In genomic region chr5:84693256-84693655, GRCh38 we compare ENCODE assay signal across 19 cellular contexts.
A peak's percentile ranks its signal among the peaks of the same experiment; 100 is the strongest.
DNase-seq lines count a peak whose midpoint lies in the region; ATAC-seq and TF ChIP-seq lines count a peak whose summit lies in the region.
"Had no signal": no experiment of that assay in that cellular context is flagged by ENCODE, and none has a peak within 500 bp of the region (broad histone marks: within the 10 kb centered on the region; RNA-seq: fewer than 3 reads in every experiment).

No MANE protein-coding gene starts in this region.

- ATAC-seq in PC-3 (no peak), GM21447 (IDR thresholded peaks at IDR 0.05; ENCODE audit: unreplicated experiment) (no peak)
- ATAC-seq: A549, HepG2 had no signal

- POLR2A ChIA-PET in PC-3 (lab: Charles Lee; ENCODE audit: unreplicated experiment), result no interaction called here

- H3K27me3 ChIP-seq in PC-3 (ENCODE audit: low read length), result no peaks in the 10 kb centered on the region
- H3K27me3 ChIP-seq in layer of hippocampus (ENCODE audit: control insufficient read depth, insufficient read depth, low read length), result no peaks in the 10 kb centered on the region
- H3K27me3 ChIP-seq: BLaER1 treated with 17β-estradiol and CSF1 and Interleukin-3, amounts not matched to agents 10 nM and 100 nM; SJCRH30 had no signal

- TF ChIP-seq CTCF in PC-3 (conservative IDR thresholded peaks at IDR 0.05; ENCODE audit: low read depth, low read length) (no peak), astrocyte of the spinal cord (IDR thresholded peaks at IDR 0.05; ENCODE audit: low read depth, low read length) (no peak)

- peaks cover 32% of the 10 kb centered on the region for H3K4me1 ChIP-seq in PC-3 (ENCODE audit: insufficient read depth, low read length)
- H3K4me1 ChIP-seq: A549; BLaER1 treated with 17β-estradiol and CSF1 and Interleukin-3, amounts not matched to agents 10 nM and 100 nM had no signal

- no peaks in the 10 kb centered on the region for H3K36me3 ChIP-seq in PC-3 (ENCODE audit: low read depth, low read length)
- H3K36me3 ChIP-seq: BLaER1 treated with 17β-estradiol and CSF1 and Interleukin-3, amounts not matched to agents 10 nM and 100 nM; SJCRH30 had no signal

- intact Hi-C loops in PC-3 (cut with micrococcal nuclease), result no loop called here

- in situ Hi-C loops in astrocyte of the spinal cord (cut with HindIII; ENCODE audit: low sequenced_read_pairs), result no loop called here

- DNase-seq in PC-3, result peak; percentile 41
- peak; percentile 64 for DNase-seq in astrocyte of the spinal cord (ENCODE audit: low read depth, low spot score)
- no peak for DNase-seq in cortex of kidney (lab: John Stamatoyannopoulos, UW)
- DNase-seq in AG08395 (ENCODE audit: low spot score), result no peak
- DNase-seq: CD8-positive, alpha-beta memory T cell; KBM-7; NCI-H1417 treated with DMSO at 0.1 percent for 48 hours; NCI-H187 treated with DMSO at 0.1 percent for 48 hours; NCI-H2227 treated with DMSO at 0.1 percent for 48 hours; NCI-H510A treated with DMSO at 0.1 percent for 48 hours; NCI-H774; PC-9; SJCRH30 had no signal

- H3K27ac ChIP-seq in PC-3 (ENCODE audit: low read length) (peak overlapping the region; percentile 30), layer of hippocampus (ENCODE audit: low read depth, low read length) (peak overlapping the region; percentile 68), temporal lobe (ENCODE audit: low read depth, low read length) (peak overlapping the region; percentile 73)
- H3K27ac ChIP-seq: A549; BLaER1 treated with 17β-estradiol and CSF1 and Interleukin-3, amounts not matched to agents 10 nM and 100 nM; PC-9; SJCRH30 had no signal

- H3K4me3 ChIP-seq in PC-3 (ENCODE audit: low read length) (no peak overlapping the region), astrocyte of the spinal cord (ENCODE audit: low read depth, low read length) (no peak overlapping the region)
- H3K4me3 ChIP-seq: A549; BLaER1 treated with 17β-estradiol and CSF1 and Interleukin-3, amounts not matched to agents 10 nM and 100 nM; PC-9; SJCRH30 had no signal

- peak overlapping the region; percentile 28; the same call in 1 of the 2 replicates for H3K4me2 ChIP-seq in PC-3 (ENCODE audit: low read length)
- H3K4me2 ChIP-seq: A549; BLaER1 treated with 17β-estradiol and CSF1 and Interleukin-3, amounts not matched to agents 10 nM and 100 nM; PC-9 had no signal

- H3K9me3 ChIP-seq in PC-3 (ENCODE audit: low read length), result no peaks in the 10 kb centered on the region
- H3K9me3 ChIP-seq: A549 had no signal

- H3K9ac ChIP-seq in PC-3 (ENCODE audit: low read length), result no peak overlapping the region
- H3K9ac ChIP-seq: BLaER1 treated with 17β-estradiol and CSF1 and Interleukin-3, amounts not matched to agents 10 nM and 100 nM had no signal

- BruUV-seq in PC-3 (replicated peaks; lab: Mats Ljungman, UMichigan), result no TSS peak

- H3F3A ChIP-seq in PC-3 (ENCODE audit: low read length, unreplicated experiment), result peaks cover under 1% of the 10 kb centered on the region

- no peaks in the 10 kb centered on the region for H3K79me2 ChIP-seq in PC-3 (ENCODE audit: low read length)

- H2AFZ ChIP-seq in PC-3 (ENCODE audit: low read length), result no peak overlapping the region
- H2AFZ ChIP-seq: PC-9 had no signal

- CTCF ChIA-PET in PC-3 (lab: Charles Lee), result no interaction called here

- no peaks in the 10 kb centered on the region for H3K9me2 ChIP-seq in PC-3 (replicated peaks; ENCODE audit: low read length)

- no peaks in the 10 kb centered on the region for H4K20me1 ChIP-seq in PC-3 (ENCODE audit: low read length)
- H4K20me1 ChIP-seq: BLaER1 treated with 17β-estradiol and CSF1 and Interleukin-3, amounts not matched to agents 10 nM and 100 nM had no signal

Comparison
In these comparisons a context has a peak if more than half of its experiments do, and no peak if none do; other contexts are left out.
1. DNase-seq: peak in PC-3 (single experiment) and astrocyte of the spinal cord (single experiment); none in cortex of kidney (single experiment) and AG08395 (single experiment).
2. Peak in every context shown above with its lines, with median percentiles within 50 percentile points of each other: H3K27ac ChIP-seq.